24 cellular contexts compared by ENCODE assay signal in genomic region chr3:23448998-23449537, GRCh38.
DNase-seq lines count a peak whose midpoint lies in the region; ATAC-seq, FAIRE-seq and TF ChIP-seq lines count a peak whose summit lies in the region.
"Had no signal": no experiment of that assay in that cellular context is flagged by ENCODE, and none has a peak within 500 bp of the region (broad histone marks: within the 10 kb centered on the region; RNA-seq: fewer than 3 reads in every experiment).

No MANE protein-coding gene starts in this region.

- POLR2A ChIA-PET in K562 (lab: Yijun Ruan, JAX) = no interaction called here

- peaks cover 0 to 7% of the 10 kb centered on the region in 2 donors for H3K4me1 ChIP-seq in right atrium auricular region
- no peaks in the 10 kb centered on the region for H3K4me1 ChIP-seq in K562 (replicated peaks in 1 of 2; ENCODE audit: control insufficient read depth in 2 of 2, insufficient read depth in 2 of 2, low read length in 2 of 2)
- H3K4me1 ChIP-seq: BLaER1 had no signal

- H3K27ac ChIP-seq in right atrium auricular region (no peak overlapping the region), K562 (ENCODE audit: extremely low read depth, low read depth, low read length) (no peak overlapping the region)
- H3K27ac ChIP-seq: BLaER1, KMS-11 had no signal

- FAIRE-seq in GM19239 (lab: Jason Lieb, UNC) = peak; percentile 78
- FAIRE-seq in K562 (lab: Jason Lieb, UNC) = no peak
- FAIRE-seq: A204.1 had no signal

- in situ Hi-C loops in K562 (cut with MboI) = no loop called here

- H3K9me1 ChIP-seq in K562 (ENCODE audit: control insufficient read depth, insufficient read depth, low read length) = no peaks in the 10 kb centered on the region

- H3K27me3 Mint-ChIP-seq in stimulated activated naive B cell treated with anti-CD40 and anti-IgM and Interleukin-4, amounts not matched to agents 10 μg/mL and 1 μg/mL and 100 μg/mL, for 72 hours = no peaks in the 10 kb centered on the region
- H3K27me3 Mint-ChIP-seq in natural killer cell (ENCODE audit: low read depth in 2 of 2) = no peaks in the 10 kb centered on the region

- peaks cover 0 to 6% of the 10 kb centered on the region in 2 donors for H3K36me3 Mint-ChIP-seq in stimulated activated naive B cell treated with anti-CD40 and anti-IgM and Interleukin-4, amounts not matched to agents 10 μg/mL and 1 μg/mL and 100 μg/mL, for 72 hours
- H3K36me3 Mint-ChIP-seq in natural killer cell = no peaks in the 10 kb centered on the region
- H3K36me3 Mint-ChIP-seq: CD4-positive, CD25-positive, alpha-beta regulatory T cell had no signal

- no peak overlapping the region for H2AFZ ChIP-seq in K562 (ENCODE audit: low read depth, low read length)

- peak overlapping the region in 1 of 2 donors; percentile 50 for H3K4me3 Mint-ChIP-seq in stimulated activated naive B cell treated with anti-CD40 and anti-IgM and Interleukin-4, amounts not matched to agents 10 μg/mL and 1 μg/mL and 100 μg/mL, for 72 hours
- H3K4me3 Mint-ChIP-seq in natural killer cell = no peak overlapping the region
- H3K4me3 Mint-ChIP-seq: CD4-positive, CD25-positive, alpha-beta regulatory T cell had no signal

- WGBS in K562 (ENCODE audit: insufficient coverage, low coverage, missing lambda C conversion rate) = 0% methylated on average over 2 of the region's 2 CpGs

- no peak for TF ChIP-seq EP300 in K562 (IDR thresholded peaks at IDR 0.05; ENCODE audit: low read length)

- H3K36me3 ChIP-seq in right atrium auricular region (no peaks in the 10 kb centered on the region), K562 (ENCODE audit: control insufficient read depth, insufficient read depth, low read length) (no peaks in the 10 kb centered on the region)
- H3K36me3 ChIP-seq: BLaER1 had no signal

- no peak for TF ChIP-seq CTCF in right atrium auricular region (IDR thresholded peaks at IDR 0.05)
- TF ChIP-seq CTCF in K562 (IDR thresholded peaks at IDR 0.05 in 2 of 3, conservative IDR thresholded peaks at IDR 0.05 in 1 of 3; ENCODE audit: insufficient read depth in 2 of 3, low read depth in 1 of 3, low read length in 3 of 3) = no peak
- no peak for TF ChIP-seq CTCF in natural killer cell (IDR thresholded peaks at IDR 0.05)

- no peak overlapping the region for H3K9ac ChIP-seq in K562 (ENCODE audit: insufficient read depth in 1 of 2, low read depth in 2 of 2, low read length in 2 of 2)
- H3K9ac ChIP-seq: BLaER1, KMS-11, SK-N-SH had no signal

- H3K79me2 ChIP-seq in K562 (ENCODE audit: control insufficient read depth, insufficient read depth, low read length) = no peaks in the 10 kb centered on the region

- no peak overlapping the region for H3K4me2 ChIP-seq in K562 (ENCODE audit: insufficient read depth, low read length)
- H3K4me2 ChIP-seq: BLaER1, KMS-11, SK-N-SH had no signal

- peaks cover 35 to 61% of the 10 kb centered on the region in 2 donors for H3K4me1 Mint-ChIP-seq in stimulated activated naive B cell treated with anti-CD40 and anti-IgM and Interleukin-4, amounts not matched to agents 10 μg/mL and 1 μg/mL and 100 μg/mL, for 72 hours
- no peaks in the 10 kb centered on the region for H3K4me1 Mint-ChIP-seq in natural killer cell

- ATAC-seq in left ventricle myocardium superior (peak; percentile 34), K562 (no peak), natural killer cell (no peak)
- ATAC-seq in stimulated activated naive B cell treated with anti-CD40 and anti-IgM and Interleukin-4, amounts not matched to agents 10 μg/mL and 1 μg/mL and 100 μg/mL, for 72 hours (replicated peaks) = peak; percentile 83 to 88
- ATAC-seq: Panc1 had no signal

- no peak for TF ChIP-seq RAD21 in K562 (CRISPR knock-in tag; conservative IDR thresholded peaks at IDR 0.05 in 1 of 2, IDR thresholded peaks at IDR 0.05 in 1 of 2)

- CTCF ChIA-PET in K562 (lab: Yijun Ruan, JAX; ENCODE audit: low intra/inter-chr PET ratio) = no interaction called here

- no peak for TF ChIP-seq POLR2A in K562 (conservative IDR thresholded peaks at IDR 0.05)

- H3K4me3 ChIP-seq in right atrium auricular region = no peak overlapping the region
- H3K4me3 ChIP-seq in K562 = no peak overlapping the region
- H3K4me3 ChIP-seq: BLaER1 had no signal

- H3K9me3 ChIP-seq in right atrium auricular region (no peaks in the 10 kb centered on the region), K562 (replicated peaks; ENCODE audit: control insufficient read depth, insufficient read depth, low read depth, low read length) (no peaks in the 10 kb centered on the region; the same call in 1 of the 2 replicates)
- H3K9me3 ChIP-seq: SK-N-SH had no signal

- H3K9me3 Mint-ChIP-seq in stimulated activated naive B cell treated with anti-CD40 and anti-IgM and Interleukin-4, amounts not matched to agents 10 μg/mL and 1 μg/mL and 100 μg/mL, for 72 hours = no peaks in the 10 kb centered on the region
- H3K9me3 Mint-ChIP-seq in natural killer cell = no peaks in the 10 kb centered on the region

- H4K20me1 ChIP-seq in K562 (replicated peaks; ENCODE audit: control insufficient read depth, insufficient read depth, low read length) = no peaks in the 10 kb centered on the region
- H4K20me1 ChIP-seq: BLaER1 had no signal

- BruUV-seq in K562 (replicated peaks; lab: Mats Ljungman, UMichigan) = no TSS peak

- no peaks in the 10 kb centered on the region for H3K27me3 ChIP-seq in right atrium auricular region
- no peaks in the 10 kb centered on the region for H3K27me3 ChIP-seq in K562 (ENCODE audit: control insufficient read depth in 2 of 2, insufficient read depth in 2 of 2, low read length in 2 of 2)
- H3K27me3 ChIP-seq: BLaER1 had no signal

- intact Hi-C loops in left ventricle myocardium superior (cut with micrococcal nuclease) (no loop called here), K562 (cut with micrococcal nuclease) (no loop called here), natural killer cell (cut with micrococcal nuclease) (no loop called here), head of caudate nucleus (cut with DNase I) (no loop called here)

- peak overlapping the region; percentile 42 for H3K27ac Mint-ChIP-seq in stimulated activated naive B cell treated with anti-CD40 and anti-IgM and Interleukin-4, amounts not matched to agents 10 μg/mL and 1 μg/mL and 100 μg/mL, for 72 hours
- no peak overlapping the region for H3K27ac Mint-ChIP-seq in natural killer cell
- H3K27ac Mint-ChIP-seq: CD4-positive, CD25-positive, alpha-beta regulatory T cell had no signal

- DNase-seq in left ventricle myocardium superior (no peak), right atrium auricular region (ENCODE audit: low spot score) (no peak), GM19239 (ENCODE audit: insufficient read length, low spot score) (no peak), K562 (ENCODE audit: extremely low read depth in 1 of 4, low spot score in 3 of 4) (no peak), natural killer cell (no peak), head of caudate nucleus (no peak)
- DNase-seq in stimulated activated naive B cell treated with anti-CD40 and anti-IgM and Interleukin-4, amounts not matched to agents 10 μg/mL and 1 μg/mL and 100 μg/mL, for 72 hours = no peak
- DNase-seq in activated naive CD4-positive, alpha-beta T cell (lab: John Stamatoyannopoulos, UW) = no peak
- DNase-seq: CD4-positive, CD25-positive, alpha-beta regulatory T cell; DMS53; H7; IMR-90; NCI-H1048; NCI-H1417; NCI-H1694 treated with DMSO at 0.1 percent for 48 hours; NCI-H2081; NCI-H2227 treated with DMSO at 0.1 percent for 48 hours; NCI-H526 treated with DMSO at 0.1 percent for 48 hours; SK-N-SH; SW 1271 had no signal

TF ChIP-seq in K562, 482 proteins besides CTCF, POLR2A, EP300 and RAD21:
- TF ChIP-seq ZNF395 (CRISPR knock-in tag; IDR thresholded peaks at IDR 0.05) (no peak), CEBPG (CRISPR knock-in tag; IDR thresholded peaks at IDR 0.05) (no peak), CEBPG (tag; conservative IDR thresholded peaks at IDR 0.05 in 1 of 2, IDR thresholded peaks at IDR 0.05 in 1 of 2) (peak in 1 of 2 experiments; percentile 22; a peak in 1 of 4 replicates), ATF3 (IDR thresholded peaks at IDR 0.05) (peak; percentile 45; the same call in 1 of the 2 replicates), ATF3 (CRISPR knock-in tag; conservative IDR thresholded peaks at IDR 0.05) (no peak)

Comparison
In these comparisons a context has a peak if more than half of its experiments do, and no peak if none do; other contexts are left out.
1. ATAC-seq: peak in left ventricle myocardium superior (single experiment) and stimulated activated naive B cell treated with anti-CD40 and anti-IgM and Interleukin-4, amounts not matched to agents 10 μg/mL and 1 μg/mL and 100 μg/mL, for 72 hours (2 of 2); none in K562 (single experiment) and natural killer cell (0 of 3).